18 cellular contexts compared by ENCODE assay signal in genomic region chr10:62812672-62813439, GRCh38. TPM values are rescaled to one million over a fixed set of nuclear protein-coding genes. Genes with fewer than 3 reads are reported as not detected.
DNase-seq lines count a peak whose midpoint lies in the region; TF ChIP-seq lines count a peak whose summit lies in the region.
"Had no signal": no experiment of that assay in that cellular context is flagged by ENCODE, and none has a peak within 500 bp of the region (broad histone marks: within the 10 kb centered on the region; RNA-seq: fewer than 3 reads in every experiment).

No MANE protein-coding gene starts in this region.

- peaks cover 38% of the 10 kb centered on the region for H3K27me3 ChIP-seq in WERI-Rb-1 (ENCODE audit: insufficient read depth, low read depth, severe bottlenecking)
- H3K27me3 ChIP-seq: testis had no signal

- TF ChIP-seq CTCF in type B pancreatic cell (conservative IDR thresholded peaks at IDR 0.05) (no peak), WERI-Rb-1 (IDR thresholded peaks at IDR 0.05; ENCODE audit: low read depth, low read length) (no peak)

- no peak for DNase-seq in T-helper 1 cell
- peak; percentile 6 for DNase-seq in stimulated activated CD4-positive, alpha-beta T cell treated with anti-CD3 and anti-CD28 coated beads, Interleukin-4, amount 100 ng/mL, for 1 hour
- DNase-seq in stimulated activated CD4-positive, alpha-beta T cell treated with anti-CD3 and anti-CD28 coated beads, Interleukin-1b, Interleukin-23, amount 100 ng/mL, for 48 hours = no peak
- DNase-seq in type B pancreatic cell (ENCODE audit: extremely low spot score, unreplicated experiment) = no peak
- no peak for DNase-seq in WERI-Rb-1
- DNase-seq in middle frontal gyrus (ENCODE audit: extremely low spot score, low spot score) = no peak
- DNase-seq: activated B cell treated with CpG ODN at 0.5 μM for 24 hours; amygdala; effector CD8-positive, alpha-beta T cell; esophagus squamous epithelium; NCI-H1436; NCI-H2171; SHP77 treated with DMSO at 0.1 percent for 48 hours; testis had no signal

- no peaks in the 10 kb centered on the region for H3K36me3 ChIP-seq in WERI-Rb-1

- peaks cover 48% of the 10 kb centered on the region for H3K27me3 Mint-ChIP-seq in T-helper 1 cell treated with Interleukin-12 subunit alpha and Interleukin-12 subunit beta and Interleukin-4 antibody, amounts not matched to agents 30 μg/mL and 1 μg/mL, for 36 hours (ENCODE audit: low read depth)
- peaks cover 1% of the 10 kb centered on the region for H3K27me3 Mint-ChIP-seq in dendritic cell treated with granulocyte-macrophage colony-stimulating factor and Interleukin-4, amounts not matched to agents 40 ng/mL and 50 ng/mL, for 4 days
- H3K27me3 Mint-ChIP-seq in type B pancreatic cell = peaks cover 65% of the 10 kb centered on the region

- H3K4me3 Mint-ChIP-seq in T-helper 1 cell treated with Interleukin-12 subunit alpha and Interleukin-12 subunit beta and Interleukin-4 antibody, amounts not matched to agents 30 μg/mL and 1 μg/mL, for 36 hours = peak overlapping the region; percentile 95
- H3K4me3 Mint-ChIP-seq in dendritic cell treated with granulocyte-macrophage colony-stimulating factor and Interleukin-4, amounts not matched to agents 40 ng/mL and 50 ng/mL, for 4 days = peak overlapping the region; percentile 98
- H3K4me3 Mint-ChIP-seq in type B pancreatic cell = peak overlapping the region; percentile 98
- H3K4me3 Mint-ChIP-seq: activated B cell treated with CpG ODN at 0.5 μM for 24 hours had no signal

- no peak overlapping the region for H3K27ac ChIP-seq in WERI-Rb-1
- H3K27ac ChIP-seq: 22Rv1, esophagus squamous epithelium, testis had no signal

- H3K36me3 Mint-ChIP-seq in T-helper 1 cell treated with Interleukin-12 subunit alpha and Interleukin-12 subunit beta and Interleukin-4 antibody, amounts not matched to agents 30 μg/mL and 1 μg/mL, for 36 hours (ENCODE audit: low read depth) = peaks cover 44% of the 10 kb centered on the region
- H3K36me3 Mint-ChIP-seq in dendritic cell treated with granulocyte-macrophage colony-stimulating factor and Interleukin-4, amounts not matched to agents 40 ng/mL and 50 ng/mL, for 4 days (ENCODE audit: low read depth) = peaks cover 75% of the 10 kb centered on the region
- peaks cover 16% of the 10 kb centered on the region for H3K36me3 Mint-ChIP-seq in type B pancreatic cell

- no peak overlapping the region for H3K27ac Mint-ChIP-seq in T-helper 1 cell treated with Interleukin-12 subunit alpha and Interleukin-12 subunit beta and Interleukin-4 antibody, amounts not matched to agents 30 μg/mL and 1 μg/mL, for 36 hours
- H3K27ac Mint-ChIP-seq in dendritic cell treated with granulocyte-macrophage colony-stimulating factor and Interleukin-4, amounts not matched to agents 40 ng/mL and 50 ng/mL, for 4 days = peak overlapping the region; percentile 98
- peak overlapping the region; percentile 34 for H3K27ac Mint-ChIP-seq in type B pancreatic cell
- H3K27ac Mint-ChIP-seq: activated B cell treated with CpG ODN at 0.5 μM for 24 hours had no signal

- H3K9me3 Mint-ChIP-seq in T-helper 1 cell treated with Interleukin-12 subunit alpha and Interleukin-12 subunit beta and Interleukin-4 antibody, amounts not matched to agents 30 μg/mL and 1 μg/mL, for 36 hours = no peaks in the 10 kb centered on the region
- no peaks in the 10 kb centered on the region for H3K9me3 Mint-ChIP-seq in dendritic cell treated with granulocyte-macrophage colony-stimulating factor and Interleukin-4, amounts not matched to agents 40 ng/mL and 50 ng/mL, for 4 days
- H3K9me3 Mint-ChIP-seq in type B pancreatic cell = no peaks in the 10 kb centered on the region
- H3K9me3 Mint-ChIP-seq: activated B cell treated with CpG ODN at 0.5 μM for 24 hours had no signal

- intact Hi-C loops in dendritic cell treated with granulocyte-macrophage colony-stimulating factor and Interleukin-4, amounts not matched to agents 40 ng/mL and 50 ng/mL, for 4 days (cut with micrococcal nuclease) = loop anchor here (10.0 kb wide), 1 partner anchor 452 kb away; no protein-coding TSS in a partner anchor

- H3K4me3 ChIP-seq in WERI-Rb-1 (ENCODE audit: low read depth, low read length) = no peak overlapping the region
- H3K4me3 ChIP-seq: esophagus squamous epithelium, mucosa of descending colon, testis had no signal

- H3K9me3 ChIP-seq in WERI-Rb-1 (ENCODE audit: severe bottlenecking) = no peaks in the 10 kb centered on the region
- H3K9me3 ChIP-seq: esophagus squamous epithelium, mucosa of descending colon, testis had no signal

- peaks cover 64% of the 10 kb centered on the region for H3K4me1 Mint-ChIP-seq in T-helper 1 cell treated with Interleukin-12 subunit alpha and Interleukin-12 subunit beta and Interleukin-4 antibody, amounts not matched to agents 30 μg/mL and 1 μg/mL, for 36 hours (ENCODE audit: low read depth)
- H3K4me1 Mint-ChIP-seq in dendritic cell treated with granulocyte-macrophage colony-stimulating factor and Interleukin-4, amounts not matched to agents 40 ng/mL and 50 ng/mL, for 4 days (ENCODE audit: low read depth) = peaks cover 62% of the 10 kb centered on the region
- H3K4me1 Mint-ChIP-seq in type B pancreatic cell (ENCODE audit: unreplicated experiment) = peaks cover 20% of the 10 kb centered on the region

RNA-seq across cellular contexts. Expression of gene EGR2, which starts 3.3 kb away (rescaled TPM):
- 17.6 and 26.7 TPM in 2 replicates for total RNA-seq in type B pancreatic cell (ENCODE audit: low replicate concordance)

RNA-seq across cellular contexts. Expression of gene ADO, which starts 8.3 kb away (rescaled TPM):
- total RNA-seq in type B pancreatic cell (ENCODE audit: low replicate concordance) = 15.7 and 27.5 TPM in 2 replicates
